Comparison of ENCODE assay signal across 8 cellular contexts in genomic region chr6:96781557-96781956, GRCh38. TPM values are rescaled to one million over a fixed set of nuclear protein-coding genes. Genes with fewer than 3 reads are reported as not detected.
"Had no signal": no experiment of that assay in that cellular context is flagged by ENCODE, and none has a peak within 500 bp of the region (broad histone marks: within the 10 kb centered on the region; RNA-seq: fewer than 3 reads in every experiment).

No MANE protein-coding gene starts in this region.

- FAIRE-seq: G401.6, GM12878, GM12892, GM18507, GM19239 had no signal

- ATAC-seq: GM12878 had no signal

- H3K4me3 ChIP-seq: GM12878 had no signal

- DNase-seq: GDM1, GF-D8 had no signal

RNA-seq across cellular contexts. Expression of gene GPR63, which starts 55.7 kb away (rescaled TPM):
- total RNA-seq: G401 had no signal
